Comparison of ENCODE assay signal across 20 cellular contexts in genomic region chr6:10315034-10315433, GRCh38.
DNase-seq lines count a peak whose midpoint lies in the region; TF ChIP-seq lines count a peak whose summit lies in the region.
"Had no signal": no experiment of that assay in that cellular context is flagged by ENCODE, and none has a peak within 500 bp of the region (broad histone marks: within the 10 kb centered on the region; RNA-seq: fewer than 3 reads in every experiment).

No MANE protein-coding gene starts in this region.

- no peak overlapping the region for H2BK5ac ChIP-seq in mesendoderm (ENCODE audit: low read length)

- H3K4me3 ChIP-seq in ectodermal cell (ENCODE audit: insufficient read depth, low read depth, low read length), result peak overlapping the region; percentile 11
- H3K4me3 ChIP-seq in mesendoderm (ENCODE audit: low read length), result no peak overlapping the region
- H3K4me3 ChIP-seq: Peyer's patch, upper lobe of right lung had no signal

- DNase-seq in NCI-H69 (lab: John Stamatoyannopoulos, UW) (peak; percentile 87), mesendoderm (peak; percentile 81), NCI-H510A (lab: John Stamatoyannopoulos, UW) (no peak), Calu3 (no peak), mucosa of gallbladder (ENCODE audit: low spot score) (no peak)
- DNase-seq in central memory CD4-positive, alpha-beta T cell, result no peak
- DNase-seq: activated CD4-positive, alpha-beta T cell treated with anti-CD3 and anti-CD28 coated beads, Interleukin-2, amount 50 U/mL, for 48 hours; activated naive CD4-positive, alpha-beta T cell treated with anti-CD3 and anti-CD28 coated beads, Interleukin-2, amount 50 U/mL, for 16 hours; activated T-cell treated with anti-CD3 and anti-CD28 coated beads, Interleukin-2, amount 50 U/mL, for 24 hours; cortex of kidney; GOT3; NCI-H2029; NCI-H524 treated with DMSO at 0.1 percent for 48 hours; nephron progenitor cell; Peyer's patch; stimulated activated naive CD8-positive, alpha-beta T cell treated with anti-CD3 and anti-CD28 coated beads, Interleukin-15, Interleukin-2, amounts not matched to agents 100 U/mL and 50 U/mL, for 24 hours; upper lobe of right lung had no signal

- no peak overlapping the region for H3K27ac Mint-ChIP-seq in Calu3 (ENCODE audit: unreplicated experiment)
- H3K27ac Mint-ChIP-seq: activated T-cell treated with anti-CD3 and anti-CD28 coated beads, Interleukin-2, amount 50 U/mL, for 24 hours; nephron progenitor cell had no signal

- no peak overlapping the region for H4K5ac ChIP-seq in mesendoderm (ENCODE audit: low read length)

- no peak overlapping the region for H2BK15ac ChIP-seq in mesendoderm (replicated peaks; ENCODE audit: low read depth)

- no peak overlapping the region for H3K9ac ChIP-seq in mesendoderm (ENCODE audit: low read length)

- no peaks in the 10 kb centered on the region for H3K79me1 ChIP-seq in mesendoderm (ENCODE audit: low read length)

- no peak overlapping the region for H3K4me2 ChIP-seq in mesendoderm (ENCODE audit: low read length)

- peaks cover 32% of the 10 kb centered on the region for H3K4me1 ChIP-seq in ectodermal cell (ENCODE audit: control insufficient read depth, insufficient read depth, low read length)
- H3K4me1 ChIP-seq in mesendoderm (ENCODE audit: control insufficient read depth, low read depth, low read length), result peaks cover 3% of the 10 kb centered on the region
- H3K4me1 ChIP-seq: Peyer's patch, upper lobe of right lung had no signal

- no peaks in the 10 kb centered on the region for H3K36me3 ChIP-seq in ectodermal cell (ENCODE audit: control insufficient read depth, insufficient read depth, low read length)
- H3K36me3 ChIP-seq in mesendoderm (ENCODE audit: control insufficient read depth, insufficient read depth, low read length), result no peaks in the 10 kb centered on the region
- H3K36me3 ChIP-seq: gastroesophageal sphincter, Peyer's patch, upper lobe of right lung had no signal

- 5 to 7% methylated on average over 8 of the region's 8 CpGs for WGBS in ectodermal cell, 2 experiments
- no CpG with 5 or more reads among the region's 8 CpGs for whole genome bisulfite sequencing in mesendoderm (ENCODE audit: extremely low coverage, insufficient coverage, low lambda C conversion rate)

- intact Hi-C loops in Calu3 (cut with micrococcal nuclease; ENCODE audit: unreplicated experiment), result loop anchor here (10.0 kb wide), 2 partner anchors 60 to 90 kb away; no protein-coding TSS in a partner anchor

- H3K56ac ChIP-seq in mesendoderm (ENCODE audit: low read length), result no peak overlapping the region

- H2AK5ac ChIP-seq in mesendoderm (ENCODE audit: low read length), result no peak overlapping the region

- BruUV-seq in Calu3 (replicated peaks; lab: Mats Ljungman, UMichigan), result no TSS peak

- H3K4ac ChIP-seq in mesendoderm (ENCODE audit: low read depth, low read length), result no peak overlapping the region

- H3K27me3 ChIP-seq in ectodermal cell (ENCODE audit: control insufficient read depth, insufficient read depth, low read length, poor library complexity, severe bottlenecking) (no peaks in the 10 kb centered on the region), mesendoderm (ENCODE audit: insufficient read depth, low read length, poor library complexity) (no peaks in the 10 kb centered on the region)
- H3K27me3 ChIP-seq: gastroesophageal sphincter, Peyer's patch had no signal

- no peak overlapping the region for H3K18ac ChIP-seq in mesendoderm (ENCODE audit: low read length)

- no peak overlapping the region for H4K8ac ChIP-seq in mesendoderm (ENCODE audit: low read depth, low read length)

- CTCF ChIA-PET in Calu3 (lab: Charles Lee), result no interaction called here

- no peak for TF ChIP-seq CTCF in C4-2B (conservative IDR thresholded peaks at IDR 0.05)
- TF ChIP-seq CTCF in Calu3 (IDR thresholded peaks at IDR 0.05; ENCODE audit: unreplicated experiment), result no peak

- no peak overlapping the region for H2BK120ac ChIP-seq in mesendoderm (ENCODE audit: low read depth, low read length)

- H3K4me3 Mint-ChIP-seq in Calu3 (ENCODE audit: low read depth, unreplicated experiment), result no peak overlapping the region
- H3K4me3 Mint-ChIP-seq: activated T-cell treated with anti-CD3 and anti-CD28 coated beads, Interleukin-2, amount 50 U/mL, for 24 hours; nephron progenitor cell had no signal

- H3K27ac ChIP-seq in C4-2B (peak overlapping the region; percentile 43), ectodermal cell (ENCODE audit: insufficient read depth, low read depth, low read length, poor library complexity, severe bottlenecking) (peak overlapping the region; percentile 71), mesendoderm (ENCODE audit: low read depth, low read length) (no peak overlapping the region)
- H3K27ac ChIP-seq: upper lobe of right lung had no signal

- H3K9me3 Mint-ChIP-seq in Calu3 (ENCODE audit: low read depth, unreplicated experiment), result no peaks in the 10 kb centered on the region

- no peaks in the 10 kb centered on the region for H3K27me3 Mint-ChIP-seq in Calu3 (ENCODE audit: unreplicated experiment)

- peaks cover 27% of the 10 kb centered on the region for H3K4me1 Mint-ChIP-seq in Calu3 (ENCODE audit: low read depth, unreplicated experiment)

- no peaks in the 10 kb centered on the region for H3K9me3 ChIP-seq in ectodermal cell (ENCODE audit: control insufficient read depth, low read length)
- H3K9me3 ChIP-seq: gastroesophageal sphincter, Peyer's patch, upper lobe of right lung had no signal

- peaks cover 6% of the 10 kb centered on the region for H3K36me3 Mint-ChIP-seq in Calu3 (ENCODE audit: insufficient read depth, unreplicated experiment)

- no peaks in the 10 kb centered on the region for H3K79me2 ChIP-seq in mesendoderm (ENCODE audit: control insufficient read depth, insufficient read depth, low read length)

- H3K23ac ChIP-seq in mesendoderm (ENCODE audit: low read length), result no peak overlapping the region

Comparison
In these comparisons a context has a peak if more than half of its experiments do, and no peak if none do; other contexts are left out.
1. DNase-seq: peak in NCI-H69 (single experiment) and mesendoderm (single experiment); none in NCI-H510A (single experiment), Calu3 (single experiment), mucosa of gallbladder (single experiment) and central memory CD4-positive, alpha-beta T cell (single experiment).